Comparison of ENCODE assay signal across 20 cellular contexts in the genomic region with DNA sequence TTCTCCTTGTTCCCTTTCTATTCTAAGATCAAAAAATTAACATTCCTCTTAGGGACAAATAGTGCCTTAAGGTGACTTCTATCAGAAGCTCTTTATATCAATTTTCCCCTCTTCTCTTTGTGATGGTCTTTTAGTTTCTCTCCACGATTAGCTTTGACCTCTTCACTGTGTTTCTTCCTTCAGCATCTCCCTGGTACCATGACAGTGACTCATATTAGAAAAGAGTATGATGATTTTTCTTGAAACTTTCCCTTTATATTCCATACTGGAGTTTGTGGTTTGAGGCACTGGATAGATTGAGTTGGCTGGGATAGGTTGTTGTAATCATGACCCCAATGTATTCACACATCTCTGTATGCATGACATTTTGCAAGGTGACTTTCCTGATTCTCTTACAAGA.
"Had no signal": no experiment of that assay in that cellular context is flagged by ENCODE, and none has a peak within 500 bp of the region (broad histone marks: within the 10 kb centered on the region; RNA-seq: fewer than 3 reads in every experiment).

No MANE protein-coding gene starts in this region.

- DNase-seq: cerebellar nuclear complex; cortex of kidney; effector memory CD8-positive, alpha-beta T cell; erythroblast; gastrocnemius medialis; head of caudate nucleus; mesendoderm; naive B cell; pancreas; spleen; stimulated activated naive CD4-positive, alpha-beta T cell; stimulated activated naive CD8-positive, alpha-beta T cell treated with anti-CD3 and anti-CD28 coated beads, Interleukin-15, amount 100 ng/mL, for 72 hours; transverse colon; upper lobe of right lung; uterus had no signal

- H3K27me3 ChIP-seq: gastrocnemius medialis, neutrophil, pancreas, spleen, suprapubic skin, transverse colon, upper lobe of right lung, uterus had no signal

- H3K4me1 ChIP-seq: gastrocnemius medialis, spleen, uterus had no signal

- H3K9me3 ChIP-seq: gastrocnemius medialis, neutrophil, pancreas, spleen, suprapubic skin, transverse colon, upper lobe of right lung, uterus had no signal

- H3K36me3 ChIP-seq: gastrocnemius medialis, neutrophil, pancreas, spleen, suprapubic skin, transverse colon, upper lobe of right lung, uterus had no signal

- H3K4me3 ChIP-seq: gastrocnemius medialis, pancreas, spleen, suprapubic skin, transverse colon, upper lobe of right lung, uterus had no signal

- H3K27ac ChIP-seq: gastrocnemius medialis, neutrophil, pancreas, spleen, suprapubic skin, upper lobe of right lung, uterus had no signal

- ATAC-seq: effector memory CD8-positive, alpha-beta T cell; gastrocnemius medialis; left lobe of liver; natural killer cell treated with Interleukin-12 subunit alpha and Interleukin-12 subunit beta and Interleukin-15 and Interleukin-18, amount 100 ng/mL, for 72 hours; pancreas; sciatic nerve; stimulated activated naive CD8-positive, alpha-beta T cell treated with anti-CD3 and anti-CD28 coated beads, Interleukin-15, amount 100 ng/mL, for 72 hours; upper lobe of right lung had no signal
